9 cellular contexts compared by ENCODE assay signal in the genomic region with DNA sequence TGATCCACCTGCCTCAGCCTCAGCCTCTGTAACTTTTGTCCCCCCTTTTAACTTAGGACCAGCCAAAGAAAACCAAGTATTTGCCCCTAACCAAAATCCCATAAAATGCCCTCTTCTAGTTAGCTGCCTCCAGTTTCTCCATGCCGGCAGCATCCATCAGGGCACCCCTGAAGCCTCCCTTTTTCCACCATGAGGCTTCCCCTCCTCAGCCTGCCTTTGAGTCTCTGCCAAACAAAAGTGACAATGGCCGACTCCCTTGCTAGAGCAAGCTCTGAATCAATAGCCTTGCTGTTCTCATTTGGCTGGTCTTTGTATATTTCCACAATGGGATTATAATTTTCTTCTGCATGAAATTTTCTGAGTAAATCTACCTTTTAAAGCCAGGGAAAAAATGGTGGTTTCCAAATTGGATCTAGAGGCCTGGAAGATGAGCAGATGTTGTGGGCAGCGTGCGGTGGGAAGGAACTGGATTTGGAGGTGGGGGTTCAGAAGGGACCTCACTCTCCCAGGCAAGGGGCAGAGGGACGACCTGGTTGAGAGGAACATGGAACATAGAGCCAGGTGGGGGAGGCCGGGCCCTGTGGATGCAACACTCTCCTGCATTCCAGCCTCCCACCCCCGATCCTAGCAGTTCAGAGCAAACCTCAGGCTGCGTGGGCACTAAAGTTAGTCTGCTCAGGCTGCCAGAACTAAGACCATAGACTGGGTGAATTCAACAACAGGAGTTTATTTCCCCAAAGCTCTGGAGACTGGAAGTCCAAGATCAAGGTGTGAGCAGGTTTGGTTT.
"Had no signal": no experiment of that assay in that cellular context is flagged by ENCODE, and none has a peak within 500 bp of the region (broad histone marks: within the 10 kb centered on the region; RNA-seq: fewer than 3 reads in every experiment).

No MANE protein-coding gene starts in this region.

- H3K36me3 ChIP-seq: right lobe of liver had no signal

- H3K9me3 ChIP-seq: right lobe of liver had no signal

- H3K36me3 Mint-ChIP-seq: stimulated activated effector memory CD8-positive, alpha-beta T cell treated with anti-CD3 and anti-CD28 coated beads, Interleukin-12 subunit alpha, Interleukin-12 subunit beta, amount 100 ng/mL, for 72 hours; type B pancreatic cell had no signal

- H3K4me1 Mint-ChIP-seq: nephron progenitor cell; stimulated activated effector memory CD8-positive, alpha-beta T cell treated with anti-CD3 and anti-CD28 coated beads, Interleukin-12 subunit alpha, Interleukin-12 subunit beta, amount 100 ng/mL, for 72 hours had no signal

- H3K27me3 ChIP-seq: right lobe of liver had no signal

- H3K4me3 Mint-ChIP-seq: activated CD4-positive, alpha-beta T cell treated with anti-CD3 and anti-CD28 coated beads for 36 hours; activated CD8-positive, alpha-beta T cell treated with anti-CD3 and anti-CD28 coated beads for 36 hours; activated T-helper 1 cell treated with anti-CD3 and anti-CD28 coated beads, Interleukin-12 subunit alpha, Interleukin-12 subunit beta, Interleukin-2, Interleukin-4 antibody, amounts not matched to agents 30 ng/mL and 10 ng/mL and 1 ng/mL, durations not matched to agents 14 hours and 24 hours and 36 hours; nephron progenitor cell; stimulated activated effector memory CD8-positive, alpha-beta T cell treated with anti-CD3 and anti-CD28 coated beads, Interleukin-12 subunit alpha, Interleukin-12 subunit beta, amount 100 ng/mL, for 72 hours; type B pancreatic cell had no signal

- DNase-seq: activated CD4-positive, alpha-beta T cell treated with anti-CD3 and anti-CD28 coated beads for 36 hours; activated CD8-positive, alpha-beta T cell treated with anti-CD3 and anti-CD28 coated beads for 36 hours; activated naive CD4-positive, alpha-beta T cell treated with Interleukin-2 at 50 U/mL for 16 hours; nephron progenitor cell; right lobe of liver had no signal

- H3K27ac ChIP-seq: right lobe of liver had no signal

- H3K4me3 ChIP-seq: right lobe of liver had no signal

- H3K27me3 Mint-ChIP-seq: activated CD4-positive, alpha-beta T cell treated with anti-CD3 and anti-CD28 coated beads for 36 hours; activated CD8-positive, alpha-beta T cell treated with anti-CD3 and anti-CD28 coated beads for 36 hours had no signal

- H3K9me3 Mint-ChIP-seq: activated CD8-positive, alpha-beta T cell treated with anti-CD3 and anti-CD28 coated beads for 36 hours; activated T-helper 1 cell treated with anti-CD3 and anti-CD28 coated beads, Interleukin-12 subunit alpha, Interleukin-12 subunit beta, Interleukin-2, Interleukin-4 antibody, amounts not matched to agents 30 ng/mL and 10 ng/mL and 1 ng/mL, durations not matched to agents 14 hours and 24 hours and 36 hours; nephron progenitor cell; stimulated activated effector memory CD8-positive, alpha-beta T cell treated with anti-CD3 and anti-CD28 coated beads, Interleukin-12 subunit alpha, Interleukin-12 subunit beta, amount 100 ng/mL, for 72 hours; type B pancreatic cell had no signal

- ATAC-seq: activated CD4-positive, alpha-beta T cell treated with anti-CD3 and anti-CD28 coated beads for 36 hours; activated CD8-positive, alpha-beta T cell treated with anti-CD3 and anti-CD28 coated beads for 36 hours; right lobe of liver; stimulated activated effector memory CD8-positive, alpha-beta T cell treated with anti-CD3 and anti-CD28 coated beads, Interleukin-12 subunit alpha, Interleukin-12 subunit beta, amount 100 ng/mL, for 72 hours had no signal

- H3K27ac Mint-ChIP-seq: activated CD4-positive, alpha-beta T cell treated with anti-CD3 and anti-CD28 coated beads for 36 hours; activated CD8-positive, alpha-beta T cell treated with anti-CD3 and anti-CD28 coated beads for 36 hours; activated T-helper 1 cell treated with anti-CD3 and anti-CD28 coated beads, Interleukin-12 subunit alpha, Interleukin-12 subunit beta, Interleukin-2, Interleukin-4 antibody, amounts not matched to agents 30 ng/mL and 10 ng/mL and 1 ng/mL, durations not matched to agents 14 hours and 24 hours and 36 hours; nephron progenitor cell; progenitor cell of endocrine pancreas; stimulated activated effector memory CD8-positive, alpha-beta T cell treated with anti-CD3 and anti-CD28 coated beads, Interleukin-12 subunit alpha, Interleukin-12 subunit beta, amount 100 ng/mL, for 72 hours; type B pancreatic cell had no signal
